In genomic region chr14:97143456-97143855, GRCh38 we compare ENCODE assay signal across 33 cellular contexts.
"Had no signal": no experiment of that assay in that cellular context is flagged by ENCODE, and none has a peak within 500 bp of the region (broad histone marks: within the 10 kb centered on the region; RNA-seq: fewer than 3 reads in every experiment).

No MANE protein-coding gene starts in this region.

- H3K36me3 ChIP-seq: adrenal gland, brain microvascular endothelial cell, breast epithelium, cardiac muscle cell had no signal

- H3K4me3 ChIP-seq: adrenal gland, body of pancreas, breast epithelium, cardiac muscle cell had no signal

- H3K4me1 ChIP-seq: adrenal gland, body of pancreas, breast epithelium had no signal

- DNase-seq: activated B cell treated with CpG ODN at 0.5 μM for 24 hours; activated CD4-positive, alpha-beta memory T cell treated with anti-CD3 and anti-CD28 coated beads for 36 hours; activated CD4-positive, alpha-beta T cell treated with anti-CD3 and anti-CD28 coated beads for 4 hours; activated CD4-positive, alpha-beta T cell treated with anti-CD3 and anti-CD28 coated beads, Interleukin-2, amount 10 ng/mL, durations not matched to agents 24 days and 14 days; activated CD4-positive, alpha-beta T cell treated with anti-CD3 and anti-CD28 coated beads, Interleukin-2, amount 50 U/mL, for 1 hour; activated CD4-positive, alpha-beta T cell treated with anti-CD3 and anti-CD28 coated beads, Interleukin-2, amount 50 U/mL, for 4 hours; activated CD4-positive, CD25-positive, alpha-beta regulatory T cell treated with anti-CD3 and anti-CD28 coated beads, Interleukin-2, amount 50 U/mL, for 72 hours; activated CD8-positive, alpha-beta memory T cell treated with anti-CD3 and anti-CD28 coated beads, Interleukin-2, amount 50 U/mL, for 4 hours; activated CD8-positive, alpha-beta T cell treated with anti-CD3 and anti-CD28 coated beads for 36 hours; activated effector memory CD4-positive, alpha-beta T cell treated with anti-CD3 and anti-CD28 coated beads, Interleukin-2, amount 50 U/mL, for 16 hours; activated gamma-delta T cell treated with Interleukin-2 at 50 U/mL for 16 hours; activated naive CD4-positive, alpha-beta T cell; activated naive CD4-positive, alpha-beta T cell treated with anti-CD3 and anti-CD28 coated beads for 36 hours; activated naive CD4-positive, alpha-beta T cell treated with anti-CD3 and anti-CD28 coated beads, Interleukin-2, amount 50 U/mL, for 16 hours; activated naive CD8-positive, alpha-beta T cell treated with anti-CD3 and anti-CD28 coated beads for 36 hours; activated T-cell treated with anti-CD3 and anti-CD28 coated beads for 4 hours; activated T-cell treated with anti-CD3 and anti-CD28 coated beads, Interleukin-2, amount 50 U/mL, for 1 hour; activated T-cell treated with anti-CD3 and anti-CD28 coated beads, Interleukin-2, amount 50 U/mL, for 4 hours; activated T-cell treated with anti-CD3 and anti-CD28 coated beads, Interleukin-2, amount 50 U/mL, for 72 hours; adrenal gland; amniotic stem cell; aorta; body of pancreas; brain microvascular endothelial cell; central memory CD4-positive, alpha-beta T cell; T-cell; T-helper 17 cell; T-helper 9 cell had no signal

- H3K27me3 ChIP-seq: adrenal gland, body of pancreas, brain microvascular endothelial cell, cardiac muscle cell had no signal

- ATAC-seq: activated CD8-positive, alpha-beta T cell treated with anti-CD3 and anti-CD28 coated beads for 36 hours; activated naive CD4-positive, alpha-beta T cell treated with anti-CD3 and anti-CD28 coated beads, Interleukin-2, amount 50 U/mL, for 72 hours; activated T-cell treated with anti-CD3 and anti-CD28 coated beads, Interleukin-2, amount 50 U/mL, for 4 hours; activated T-cell treated with anti-CD3 and anti-CD28 coated beads, Interleukin-2, amount 50 U/mL, for 72 hours; activated T-helper 17 cell treated with anti-CD3 and anti-CD28 coated beads, Interleukin-2, amount 50 U/mL, for 72 hours; body of pancreas; T-cell; T-helper 17 cell had no signal

- H3K27ac ChIP-seq: adrenal gland, body of pancreas, brain microvascular endothelial cell, breast epithelium, cardiac muscle cell, VCaP had no signal

- H3K9me3 ChIP-seq: adrenal gland, body of pancreas, breast epithelium had no signal
